ENCODE assay signal across 1 cellular context in genomic region chr1:232950197-232950918, GRCh38.
TF ChIP-seq lines count a peak whose summit lies in the region.

Gene NTPCR (plus strand): TSS chr1:232950611. CDS start chr1:232950711, 100 bp downstream.

TF ChIP-seq in K562, 482 proteins besides CTCF, POLR2A, EP300 and RAD21 (continued from another document and continues in another):
- TF ChIP-seq FOXO4 (CRISPR knock-in tag; IDR thresholded peaks at IDR 0.05), result peak; percentile 8; the same call in 1 of the 2 replicates
- TF ChIP-seq ZBTB8A (IDR thresholded peaks at IDR 0.05; ENCODE audit: partially characterized antibody), result no peak
- TF ChIP-seq E4F1 (CRISPR knock-in tag; IDR thresholded peaks at IDR 0.05; ENCODE audit: borderline replicate concordance), result no peak
- TF ChIP-seq FOS (IDR thresholded peaks at IDR 0.05; ENCODE audit: extremely low read depth, insufficient read length), result no peak
- no peak for TF ChIP-seq ZNF140 (CRISPR knock-in tag; IDR thresholded peaks at IDR 0.05)
- no peak for TF ChIP-seq RHOXF2B (CRISPR knock-in tag; conservative IDR thresholded peaks at IDR 0.05)
- TF ChIP-seq ATF4 (CRISPR knock-in tag; IDR thresholded peaks at IDR 0.05), result 0 out of 2 replicates have a peak, but pooled peaks have one; percentile 6
- TF ChIP-seq DMBX1 (CRISPR knock-in tag; IDR thresholded peaks at IDR 0.05; ENCODE audit: borderline replicate concordance), result 0 out of 2 replicates have a peak, but pooled peaks have one; percentile 5
- no peak for TF ChIP-seq MEF2D (tag; conservative IDR thresholded peaks at IDR 0.05; ENCODE audit: low read depth)
- TF ChIP-seq U2AF2 (optimal IDR thresholded peaks at IDR 0.05; ENCODE audit: low read depth, low read length), result no peak
- no peak for TF ChIP-seq BRF2 (IDR thresholded peaks at IDR 0.05; ENCODE audit: borderline replicate concordance, insufficient read depth, insufficient read length)
- no peak for TF ChIP-seq CREBBP (IDR thresholded peaks at IDR 0.05; ENCODE audit: low read depth, low read length)
- no peak for TF ChIP-seq SLC30A9 (CRISPR knock-in tag; IDR thresholded peaks at IDR 0.05)
- no peak for TF ChIP-seq RREB1 (CRISPR knock-in tag; IDR thresholded peaks at IDR 0.05)
- TF ChIP-seq RB1 (IDR thresholded peaks at IDR 0.05; ENCODE audit: low read depth), result peak; percentile 38; the same call in 1 of the 2 replicates
- peak; percentile 52 for TF ChIP-seq SOX6 (IDR thresholded peaks at IDR 0.05)
- TF ChIP-seq TEAD2 (tag; IDR thresholded peaks at IDR 0.05), result no peak
- TF ChIP-seq TBL1XR1 (IDR thresholded peaks at IDR 0.05; ENCODE audit: low read length in 2 of 2), result no peak
- TF ChIP-seq HNRNPLL (IDR thresholded peaks at IDR 0.05; ENCODE audit: low read depth, low read length, poor library complexity, severe bottlenecking), result peak; percentile 50
- TF ChIP-seq ZNF347 (CRISPR knock-in tag; IDR thresholded peaks at IDR 0.05; ENCODE audit: low read depth), result no peak
- no peak for TF ChIP-seq ARID4B (CRISPR knock-in tag; IDR thresholded peaks at IDR 0.05)
- no peak for TF ChIP-seq MBD2 (IDR thresholded peaks at IDR 0.05; ENCODE audit: borderline replicate concordance, low read depth)
- peak; percentile 77; the same call in 1 of the 2 replicates for TF ChIP-seq KAT7 (CRISPR knock-in tag; IDR thresholded peaks at IDR 0.05; ENCODE audit: borderline replicate concordance)
- no peak; the same call in 1 of the 2 replicates for TF ChIP-seq TEAD4 (IDR thresholded peaks at IDR 0.05; ENCODE audit: low read length)
- TF ChIP-seq TEAD4 (CRISPR knock-in tag; IDR thresholded peaks at IDR 0.05; ENCODE audit: borderline replicate concordance), result no peak
- no peak for TF ChIP-seq CEBPB (tag; IDR thresholded peaks at IDR 0.05)
- no peak for TF ChIP-seq FOXM1 (IDR thresholded peaks at IDR 0.05; ENCODE audit: low read depth)
- TF ChIP-seq FOXM1 (CRISPR knock-in tag; IDR thresholded peaks at IDR 0.05; ENCODE audit: low read depth), result no peak
- TF ChIP-seq HEY1 (CRISPR knock-in tag; IDR thresholded peaks at IDR 0.05; ENCODE audit: borderline replicate concordance), result no peak
- TF ChIP-seq CHD4 (IDR thresholded peaks at IDR 0.05; ENCODE audit: insufficient read depth, insufficient replicate concordance, low read depth, low read length, poor library complexity, severe bottlenecking), result no peak
- TF ChIP-seq KHSRP (IDR thresholded peaks at IDR 0.05), result no peak
- TF ChIP-seq MTA3 (IDR thresholded peaks at IDR 0.05; ENCODE audit: borderline replicate concordance), result peak; percentile 51; the same call in 1 of the 2 replicates
- no peak for TF ChIP-seq MAFG (tag; conservative IDR thresholded peaks at IDR 0.05)
- no peak for TF ChIP-seq RBBP5 (IDR thresholded peaks at IDR 0.05; ENCODE audit: borderline replicate concordance, insufficient read depth, low read length, poor library complexity, severe bottlenecking)
- no peak for TF ChIP-seq ZBED1 (IDR thresholded peaks at IDR 0.05)
- TF ChIP-seq PURB (CRISPR knock-in tag; IDR thresholded peaks at IDR 0.05; ENCODE audit: low read depth), result no peak
- TF ChIP-seq KDM5B (IDR thresholded peaks at IDR 0.05; ENCODE audit: insufficient replicate concordance, low read depth, low read length), result peak; percentile 67
- TF ChIP-seq ZC3H8 (IDR thresholded peaks at IDR 0.05), result no peak
- no peak for TF ChIP-seq TAL1 (IDR thresholded peaks at IDR 0.05)
- TF ChIP-seq ELF1 (tag; IDR thresholded peaks at IDR 0.05), result 0 out of 2 replicates have a peak, but pooled peaks have one; percentile 9
- no peak for TF ChIP-seq BRD9 (IDR thresholded peaks at IDR 0.05; ENCODE audit: low read depth, partially characterized antibody)
- TF ChIP-seq ATF1 (CRISPR knock-in tag; IDR thresholded peaks at IDR 0.05), result no peak
- TF ChIP-seq ATF1 (tag; IDR thresholded peaks at IDR 0.05), result peak; percentile 47; the same call in 1 of the 2 replicates
- no peak for TF ChIP-seq CHD2 (IDR thresholded peaks at IDR 0.05; ENCODE audit: low read depth, low read length)
- TF ChIP-seq GTF2E2 (tag; IDR thresholded peaks at IDR 0.05), result no peak; the same call in 1 of the 2 replicates
- TF ChIP-seq KLF16 (IDR thresholded peaks at IDR 0.05), result no peak
- no peak for TF ChIP-seq MXI1 (IDR thresholded peaks at IDR 0.05; ENCODE audit: low read depth, low read length)
- TF ChIP-seq ZNF766 (CRISPR knock-in tag; conservative IDR thresholded peaks at IDR 0.05), result no peak
- TF ChIP-seq HOXB6 (CRISPR knock-in tag; IDR thresholded peaks at IDR 0.05; ENCODE audit: borderline replicate concordance), result no peak
- no peak for TF ChIP-seq FOXJ2 (tag; IDR thresholded peaks at IDR 0.05)
- TF ChIP-seq SREBF2 (CRISPR knock-in tag; IDR thresholded peaks at IDR 0.05), result no peak
- TF ChIP-seq CBFA2T3 (IDR thresholded peaks at IDR 0.05), result no peak
- peak; percentile 70 for TF ChIP-seq SP1 (CRISPR knock-in tag; IDR thresholded peaks at IDR 0.05)
- no peak for TF ChIP-seq HES1 (IDR thresholded peaks at IDR 0.05; ENCODE audit: low read depth)
- peak; percentile 43; the same call in 1 of the 2 replicates for TF ChIP-seq CREB1 (IDR thresholded peaks at IDR 0.05)
- peak; percentile 71 for TF ChIP-seq CREB1 (CRISPR knock-in tag; IDR thresholded peaks at IDR 0.05)
- TF ChIP-seq ZNF184 (CRISPR knock-in tag; IDR thresholded peaks at IDR 0.05), result no peak
- no peak for TF ChIP-seq MXD1 (CRISPR knock-in tag; IDR thresholded peaks at IDR 0.05; ENCODE audit: borderline replicate concordance, poor library complexity, severe bottlenecking)
